Comparison of ENCODE assay signal across 18 cellular contexts in the genomic region with DNA sequence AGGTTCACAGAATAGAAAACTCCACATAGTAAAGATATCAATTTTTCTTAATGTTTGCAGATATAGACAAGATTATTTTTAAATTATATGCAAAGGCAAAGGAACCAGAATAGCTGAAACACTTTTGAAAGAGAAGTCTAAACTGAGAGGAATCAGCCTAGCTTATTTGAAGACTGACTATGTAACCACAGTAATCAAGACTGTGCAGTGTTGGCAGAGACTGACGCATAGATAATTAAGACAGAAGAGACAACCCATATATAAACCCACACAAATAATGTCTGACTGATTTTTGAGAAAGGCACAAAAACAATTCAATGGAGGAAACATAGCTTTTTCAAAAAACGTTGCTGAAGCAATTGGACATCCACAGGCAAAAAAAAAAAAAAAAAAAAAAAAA. TPM values are rescaled to one million over a fixed set of nuclear protein-coding genes. Genes with fewer than 3 reads are reported as not detected.
DNase-seq lines count a peak whose midpoint lies in the region; ATAC-seq, FAIRE-seq and TF ChIP-seq lines count a peak whose summit lies in the region.
"Had no signal": no experiment of that assay in that cellular context is flagged by ENCODE, and none has a peak within 500 bp of the region (broad histone marks: within the 10 kb centered on the region; RNA-seq: fewer than 3 reads in every experiment).

No MANE protein-coding gene starts in this region.

- WGBS in GM23248 (ENCODE audit: low coverage in 1 of 2, low lambda C conversion rate in 2 of 2, missing lambda C conversion rate in 2 of 2), 2 experiments: 42 to 50% methylated on average over 2 of the region's 2 CpGs
- 79 to 83% (median 79%) methylated on average over 2 of the region's 2 CpGs for WGBS in small intestine, 3 donors

- H3K4me2 ChIP-seq in GM23248 (ENCODE audit: unreplicated experiment) (no peak overlapping the region), KMS-11 (peak overlapping the region; percentile 79)

- H3K36me3 Mint-ChIP-seq in activated naive CD8-positive, alpha-beta T cell treated with anti-CD3 and anti-CD28 coated beads, Interleukin-2, amount 50 U/mL, for 24 hours (ENCODE audit: low read depth): peaks cover 51% of the 10 kb centered on the region
- H3K36me3 Mint-ChIP-seq in stimulated activated naive CD8-positive, alpha-beta T cell treated with anti-CD3 and anti-CD28 coated beads, Interleukin-15, Interleukin-2, amounts not matched to agents 100 ng/mL and 50 ng/mL, for 24 hours (ENCODE audit: low read depth): peaks cover 65% of the 10 kb centered on the region

- no peaks in the 10 kb centered on the region for H3K9me2 ChIP-seq in GM23248 (ENCODE audit: insufficient read depth)

- FAIRE-seq in small intestine (lab: Jason Lieb, UNC): no peak
- FAIRE-seq: RCC 7860 had no signal

- peaks cover 23% of the 10 kb centered on the region for H3K4me1 Mint-ChIP-seq in activated naive CD8-positive, alpha-beta T cell treated with anti-CD3 and anti-CD28 coated beads, Interleukin-2, amount 50 U/mL, for 24 hours
- H3K4me1 Mint-ChIP-seq in stimulated activated naive CD8-positive, alpha-beta T cell treated with anti-CD3 and anti-CD28 coated beads, Interleukin-15, Interleukin-2, amounts not matched to agents 100 ng/mL and 50 ng/mL, for 24 hours (ENCODE audit: low read depth): peaks cover 25% of the 10 kb centered on the region

- no peak for TF ChIP-seq CTCF in KMS-11 (conservative IDR thresholded peaks at IDR 0.05; ENCODE audit: low read depth, low read length)
- TF ChIP-seq CTCF in coronary artery (IDR thresholded peaks at IDR 0.05): no peak

- H3K9ac ChIP-seq in GM23248: no peak overlapping the region
- H3K9ac ChIP-seq in KMS-11: peak overlapping the region; percentile 41

- DNase-seq in GM23248 (no peak), small intestine (no peak), coronary artery (ENCODE audit: low spot score) (no peak)
- no peak for DNase-seq in activated naive CD8-positive, alpha-beta T cell treated with anti-CD3 and anti-CD28 coated beads, Interleukin-2, amount 50 U/mL, for 24 hours
- DNase-seq: CD4-positive, CD25-positive, alpha-beta regulatory T cell; IMR-90; Kasumi-1; NCI-H1105 treated with DMSO at 0.1 percent for 48 hours; NCI-H1694 treated with DMSO at 0.1 percent for 48 hours; NCI-H2107; NCI-H2227 treated with DMSO at 0.1 percent for 48 hours; NCI-H524 treated with DMSO at 0.1 percent for 48 hours; Right ventricle myocardium superior had no signal

- no peak for ATAC-seq in activated naive CD8-positive, alpha-beta T cell treated with anti-CD3 and anti-CD28 coated beads, Interleukin-2, amount 50 U/mL, for 24 hours
- no peak for ATAC-seq in esophagus mucosa

- H3K79me2 ChIP-seq in GM23248 (ENCODE audit: insufficient read depth): no peaks in the 10 kb centered on the region
- no peaks in the 10 kb centered on the region for H3K79me2 ChIP-seq in KMS-11 (ENCODE audit: insufficient read depth, low read depth)

- peak overlapping the region; percentile 78 for H3K27ac Mint-ChIP-seq in activated naive CD8-positive, alpha-beta T cell treated with anti-CD3 and anti-CD28 coated beads, Interleukin-2, amount 50 U/mL, for 24 hours
- H3K27ac Mint-ChIP-seq in stimulated activated naive CD8-positive, alpha-beta T cell treated with anti-CD3 and anti-CD28 coated beads, Interleukin-15, Interleukin-2, amounts not matched to agents 100 ng/mL and 50 ng/mL, for 24 hours: peak overlapping the region; percentile 67

- no peaks in the 10 kb centered on the region for H3K27me3 Mint-ChIP-seq in activated naive CD8-positive, alpha-beta T cell treated with anti-CD3 and anti-CD28 coated beads, Interleukin-2, amount 50 U/mL, for 24 hours
- no peaks in the 10 kb centered on the region for H3K27me3 Mint-ChIP-seq in stimulated activated naive CD8-positive, alpha-beta T cell treated with anti-CD3 and anti-CD28 coated beads, Interleukin-15, Interleukin-2, amounts not matched to agents 100 ng/mL and 50 ng/mL, for 24 hours
- H3K27me3 Mint-ChIP-seq: CD4-positive, CD25-positive, alpha-beta regulatory T cell had no signal

- H4K20me1 ChIP-seq in GM23248 (ENCODE audit: insufficient read depth) (no peaks in the 10 kb centered on the region), KMS-11 (ENCODE audit: insufficient read depth) (no peaks in the 10 kb centered on the region)

- H3K9me3 ChIP-seq in GM23248 (ENCODE audit: low read depth): no peaks in the 10 kb centered on the region
- H3K9me3 ChIP-seq in small intestine (ENCODE audit: control insufficient read depth, low read depth): no peaks in the 10 kb centered on the region

- H3K27ac ChIP-seq in GM23248: peak overlapping the region; percentile 70
- peak overlapping the region; percentile 84 for H3K27ac ChIP-seq in KMS-11
- no peak overlapping the region for H3K27ac ChIP-seq in small intestine (ENCODE audit: low read depth in 1 of 2, low read length in 1 of 2)
- H3K27ac ChIP-seq in coronary artery: no peak overlapping the region

- no peak overlapping the region for H2AFZ ChIP-seq in GM23248
- H2AFZ ChIP-seq in KMS-11 (ENCODE audit: low read depth): peak overlapping the region; percentile 51; the same call in 1 of the 2 replicates

- H3K4me3 Mint-ChIP-seq in activated naive CD8-positive, alpha-beta T cell treated with anti-CD3 and anti-CD28 coated beads, Interleukin-2, amount 50 U/mL, for 24 hours: no peak overlapping the region
- H3K4me3 Mint-ChIP-seq in stimulated activated naive CD8-positive, alpha-beta T cell treated with anti-CD3 and anti-CD28 coated beads, Interleukin-15, Interleukin-2, amounts not matched to agents 100 ng/mL and 50 ng/mL, for 24 hours: no peak overlapping the region
- H3K4me3 Mint-ChIP-seq: CD4-positive, CD25-positive, alpha-beta regulatory T cell had no signal

- peaks cover 27% of the 10 kb centered on the region for H3F3A ChIP-seq in GM23248 (ENCODE audit: insufficient read depth)

- H3K36me3 ChIP-seq in GM23248 (ENCODE audit: low read depth) (no peaks in the 10 kb centered on the region), KMS-11 (ENCODE audit: insufficient read depth) (no peaks in the 10 kb centered on the region), small intestine (ENCODE audit: control insufficient read depth in 2 of 2, insufficient read depth in 2 of 2, low read length in 2 of 2) (peaks cover 0 to 4% of the 10 kb centered on the region in 2 donors)

- H3K9me3 Mint-ChIP-seq in activated naive CD8-positive, alpha-beta T cell treated with anti-CD3 and anti-CD28 coated beads, Interleukin-2, amount 50 U/mL, for 24 hours: no peaks in the 10 kb centered on the region
- peaks cover 5% of the 10 kb centered on the region for H3K9me3 Mint-ChIP-seq in stimulated activated naive CD8-positive, alpha-beta T cell treated with anti-CD3 and anti-CD28 coated beads, Interleukin-15, Interleukin-2, amounts not matched to agents 100 ng/mL and 50 ng/mL, for 24 hours

- H3K27me3 ChIP-seq in GM23248 (replicated peaks; ENCODE audit: insufficient read depth) (no peaks in the 10 kb centered on the region), KMS-11 (ENCODE audit: insufficient read depth, low read depth) (no peaks in the 10 kb centered on the region), small intestine (ENCODE audit: control insufficient read depth in 2 of 2, insufficient read depth in 2 of 2, low read length in 2 of 2) (no peaks in the 10 kb centered on the region)

- no peak overlapping the region for H3K4me3 ChIP-seq in GM23248
- peak overlapping the region; percentile 30 for H3K4me3 ChIP-seq in KMS-11 (IDR thresholded peaks at IDR 0.05; ENCODE audit: insufficient read depth, low read depth, low read length)
- no peak overlapping the region for H3K4me3 ChIP-seq in small intestine (ENCODE audit: low read depth in 1 of 2, low read length in 2 of 2)
- H3K4me3 ChIP-seq in coronary artery: no peak overlapping the region

- in situ Hi-C loops in GM23248 (cut with MboI): no loop called here

- H3K4me1 ChIP-seq in GM23248 (ENCODE audit: insufficient read depth) (peaks cover 30% of the 10 kb centered on the region), KMS-11 (ENCODE audit: low read depth, poor library complexity, severe bottlenecking) (peaks cover 58% of the 10 kb centered on the region), small intestine (ENCODE audit: control insufficient read depth in 2 of 2, insufficient read depth in 1 of 2, low read depth in 1 of 2, low read length in 1 of 2) (no peaks in the 10 kb centered on the region)

RNA-seq across cellular contexts. Expression of a gene that starts 28.6 kb away (rescaled TPM):
- 25.0 and 25.2 TPM in 2 replicates for total RNA-seq in GM23248 (2014; rRNA removed; shearing (Covaris generic))
- polyA plus RNA-seq in GM23248 (2016; fragmentation: Nextera tagmentation; extraction: Ambion mirVana): 13.4 and 14.8 TPM in 2 replicates
- total RNA-seq in esophagus mucosa: not detected
- polyA plus RNA-seq in small intestine: 10 to 100 TPM in 2 of 3 donors, 1 to 10 TPM in 1; 7.0 to 24.4 (median 11.4) TPM
- total RNA-seq: H4 had no signal
- polyA plus RNA-seq: IMR-90 had no signal

Comparison
In these comparisons a context has a peak if more than half of its experiments do, and no peak if none do; other contexts are left out.
1. H3K27ac ChIP-seq: peak in GM23248 (single experiment) and KMS-11 (single experiment); none in small intestine (0 of 2) and coronary artery (0 of 2).
2. RNA of a gene that starts 28.6 kb away (total RNA-seq): 25.0 to 25.2 TPM in GM23248; not detected in esophagus mucosa (single experiment); every median in the first group is over 10 times any median in the second.